Comparison of ENCODE assay signal across 8 cellular contexts in genomic region chr5:136082390-136083193, GRCh38. TPM values are rescaled to one million over a fixed set of nuclear protein-coding genes. Genes with fewer than 3 reads are reported as not detected.
DNase-seq lines count a peak whose midpoint lies in the region; ATAC-seq, FAIRE-seq and TF ChIP-seq lines count a peak whose summit lies in the region.

No MANE protein-coding gene starts in this region.

- TF ChIP-seq RAD21 in GM12878 (IDR thresholded peaks at IDR 0.05; ENCODE audit: insufficient read depth, low read depth, low read length): peak; percentile 58

- H3K36me3 ChIP-seq in GM12878 (ENCODE audit: control insufficient read depth in 2 of 2, insufficient read depth in 2 of 2, low read length in 1 of 2): no peaks in the 10 kb centered on the region

- CTCF ChIA-PET in GM12878 (lab: Yijun Ruan, JAX): interaction anchor here (1.0 to 9.1 kb wide), 27 partner anchors 8 to 194 kb away, joined by 3 to 74 read pairs (median 5); no protein-coding TSS in a partner anchor

- FAIRE-seq in GM12878 (lab: Jason Lieb, UNC): peak; percentile 87

- in situ Hi-C loops in Caki2 (cut with HindIII; ENCODE audit: low pct_unique_long_range_greater_than_20kb, low sequenced_read_pairs): no loop called here
- in situ Hi-C loops in GM12878 (cut with MboI): no loop called here

- no peak overlapping the region for H3K4me3 ChIP-seq in GM12878

- H4K20me1 ChIP-seq in GM12878 (ENCODE audit: control insufficient read depth, insufficient read depth): no peaks in the 10 kb centered on the region

- intact Hi-C loops in GM12878 (cut with micrococcal nuclease; ENCODE audit: unreplicated experiment): loop anchor here (1.0 to 5.0 kb wide), 6 partner anchors 50 to 195 kb away; partner anchors contain the start of gene SMAD5

- H2AFZ ChIP-seq in GM12878 (ENCODE audit: control insufficient read depth, low read depth, low read length): no peak overlapping the region

- ATAC-seq in GM12878 (peak; percentile 65), HG03571 (IDR thresholded peaks at IDR 0.05; ENCODE audit: unreplicated experiment) (no peak)

- RAD21 ChIA-PET in GM12878 (lab: Charles Lee; ENCODE audit: unreplicated experiment): interaction anchor here (0.9 to 3.3 kb wide), 8 partner anchors 11 to 91 kb away, joined by 3 to 19 read pairs (median 6); partner anchors contain the start of gene SMAD5

- WGBS in GM12878 (ENCODE audit: insufficient coverage, insufficient replicate concordance, low lambda C conversion rate, missing lambda C conversion rate): 15% methylated on average over 8 of the region's 8 CpGs

- peaks cover 0 to 2% of the 10 kb centered on the region in 2 experiments; a peak in 2 of 4 replicates for H3K27me3 ChIP-seq in GM12878 (replicated peaks in 1 of 2; ENCODE audit: control insufficient read depth in 2 of 2, insufficient read depth in 2 of 2, low read length in 1 of 2)

- POLR2A ChIA-PET in GM12878 (lab: Charles Lee): interaction anchor here (0.8 to 1.9 kb wide), 4 partner anchors 11 to 84 kb away, joined by 3 to 8 read pairs (median 4); partner anchors contain the start of gene SMAD5

- DNase-seq in Caki2 (ENCODE audit: low read depth): peak; percentile 60
- peak; percentile 70 for DNase-seq in HK-2 (ENCODE audit: unreplicated experiment)
- peak; percentile 43 for DNase-seq in T follicular helper cell (ENCODE audit: low read depth)
- DNase-seq in GM12878 (ENCODE audit: low read depth, low spot score): no peak
- DNase-seq in iPS-NIHi7 (ENCODE audit: extremely low spot score): peak; percentile 78
- peak; percentile 45 for DNase-seq in stimulated activated CD4-positive, alpha-beta T cell treated with anti-CD3 and anti-CD28 coated beads, Interleukin-1b, Interleukin-23, amount 100 ng/mL, for 48 hours
- no peak for DNase-seq in middle frontal gyrus (ENCODE audit: extremely low spot score, low spot score)

- H3K4me1 ChIP-seq in GM12878 (ENCODE audit: control insufficient read depth, insufficient read depth, low read length): no peaks in the 10 kb centered on the region; the same call in 1 of the 2 replicates

- peak; percentile 63 to 76 (median 73) for TF ChIP-seq CTCF in GM12878 (IDR thresholded peaks at IDR 0.05 in 2 of 3, conservative IDR thresholded peaks at IDR 0.05 in 1 of 3; ENCODE audit: control insufficient read depth in 2 of 3, extremely low read depth in 1 of 3, insufficient read depth in 1 of 3, low read depth in 3 of 3, low read length in 3 of 3)

- no peak overlapping the region for H3K9ac ChIP-seq in GM12878 (ENCODE audit: control insufficient read depth, insufficient read depth, low read length)

- no TSS peak for BruUV-seq in GM12878 (replicated peaks; lab: Mats Ljungman, UMichigan)

- no peaks in the 10 kb centered on the region for H3K9me3 ChIP-seq in GM12878 (replicated peaks; ENCODE audit: control insufficient read depth, insufficient read depth, low read length)

- TF ChIP-seq POLR2A in GM12878 (IDR thresholded peaks at IDR 0.05; ENCODE audit: low read depth, low read length): no peak

- no peak for TF ChIP-seq EP300 in GM12878 (IDR thresholded peaks at IDR 0.05; ENCODE audit: borderline replicate concordance in 1 of 2, control insufficient read depth in 1 of 2, low read depth in 2 of 2, low read length in 2 of 2)

- H3K27ac ChIP-seq in GM12878 (ENCODE audit: control insufficient read depth, insufficient read depth): no peak overlapping the region

- H3K4me2 ChIP-seq in GM12878 (ENCODE audit: control insufficient read depth, insufficient read depth): no peak overlapping the region

- SMC1A ChIA-PET in GM12878 (lab: Charles Lee; ENCODE audit: uncharacterized antibody, unreplicated experiment): interaction anchor here (0.6 to 4.7 kb wide), 25 partner anchors 8 to 137 kb away, joined by 3 to 56 read pairs (median 7); partner anchors contain the start of gene SMAD5

- H3K79me2 ChIP-seq in GM12878 (ENCODE audit: control insufficient read depth, insufficient read depth, low read length): no peaks in the 10 kb centered on the region

TF ChIP-seq in GM12878, 131 proteins besides CTCF, POLR2A, EP300 and RAD21:
- peak; percentile 73; the same call in 1 of the 2 replicates for TF ChIP-seq SMC3 (IDR thresholded peaks at IDR 0.05; ENCODE audit: borderline replicate concordance, low read length)
- no peak for TF ChIP-seq IKZF2 (IDR thresholded peaks at IDR 0.05)
- no peak for TF ChIP-seq CHD1 (IDR thresholded peaks at IDR 0.05; ENCODE audit: low read depth, low read length)
- 0 out of 2 replicates have a peak, but pooled peaks have one; percentile 18 for TF ChIP-seq YY1 (IDR thresholded peaks at IDR 0.05; ENCODE audit: low read depth, low read length)
- peak; percentile 37; the same call in 1 of the 2 replicates for TF ChIP-seq SMARCA5 (IDR thresholded peaks at IDR 0.05)
- 0 out of 2 replicates have a peak, but pooled peaks have one; percentile 11 for TF ChIP-seq NKRF (conservative IDR thresholded peaks at IDR 0.05)
- TF ChIP-seq IKZF1 (conservative IDR thresholded peaks at IDR 0.05): peak; percentile 35
- TF ChIP-seq RELB (IDR thresholded peaks at IDR 0.05; ENCODE audit: low read depth): peak; percentile 69; the same call in 1 of the 2 replicates

RNA-seq across cellular contexts. Expression of gene SMAD5, which starts 50.1 kb away (rescaled TPM):
- 15.5 and 77.3 TPM in 2 replicates for total RNA-seq in Caki2 (2014; rRNA removed; shearing (Covaris generic); ENCODE audit: low replicate concordance)
- 145 and 164 TPM in 2 replicates for total RNA-seq in GM12878 (2013; cell fraction: nucleolus; rRNA removed)
- total RNA-seq in GM12878 (2014; rRNA removed): 8.0 and 10.4 TPM in 2 replicates
- total RNA-seq in GM12878 (2014; rRNA removed; fragmentation: Illumina TruSeq; extraction: Trizol): 11.1 and 11.4 TPM in 2 replicates
- 14.8 and 15.4 TPM in 2 replicates for total RNA-seq in GM12878 (2021)
- 5.4 TPM for polyA plus RNA-seq in GM12878 (2011; ENCODE audit: low read depth)
- polyA plus RNA-seq in GM12878 (2011; rRNA removed): 40.6 and 56.1 TPM in 2 replicates
- 16.7 and 22.3 TPM in 2 replicates for polyA plus RNA-seq in GM12878 (2011; cell fraction: cytosol; rRNA removed)
- 19.8 and 23.5 TPM in 2 replicates for polyA plus RNA-seq in GM12878 (2011; cell fraction: nucleus; rRNA removed)
- polyA plus RNA-seq in GM12878 (2012): 5.0 and 5.7 TPM in 2 replicates
- 9.2 and 11.1 TPM in 2 replicates for polyA plus RNA-seq in GM12878 (2014; fragmentation: Illumina TruSeq; extraction: Trizol)
- 1 to 10 TPM; 3.6 to 7.1 TPM for polyA plus RNA-seq in GM12878 (2014; fragmentation: Nextera tagmentation; extraction: Ambion mirVana)
- 12.4 and 12.5 TPM in 2 replicates for polyA plus RNA-seq in GM12878 (2014; rRNA removed)
- 10 to 100 TPM; 14.2 to 16.0 TPM for polyA plus RNA-seq in GM12878 (2016; fragmentation: Nextera tagmentation; extraction: Ambion mirVana)
- polyA minus RNA-seq in GM12878 (2011; rRNA and poly(A)+ RNA removed): 45.7 and 59.2 TPM in 2 replicates
- 11.4 and 22.4 TPM in 2 replicates for polyA minus RNA-seq in GM12878 (2011; cell fraction: cytosol; rRNA and poly(A)+ RNA removed)
- polyA minus RNA-seq in GM12878 (2011; cell fraction: nucleus; rRNA and poly(A)+ RNA removed): 21.9 and 33.2 TPM in 2 replicates

RNA-seq across cellular contexts. Expression of gene TGFBI, which starts 53.8 kb away (rescaled TPM):
- total RNA-seq in Caki2 (2014; rRNA removed; shearing (Covaris generic); ENCODE audit: low replicate concordance): 298 and 340 TPM in 2 replicates
- 0.84 TPM in 1 of 2 replicates, not detected in the other for total RNA-seq in GM12878 (2013; cell fraction: nucleolus; rRNA removed)
- total RNA-seq in GM12878 (2014; rRNA removed) (0.17 and 0.71 TPM in 2 replicates), GM12878 (2014; rRNA removed; fragmentation: Illumina TruSeq; extraction: Trizol) (0.09 and 0.13 TPM in 2 replicates), GM12878 (2021) (0.64 and 1.3 TPM in 2 replicates)
- polyA plus RNA-seq in GM12878 (2011; ENCODE audit: low read depth): not detected
- polyA plus RNA-seq in GM12878 (2011; rRNA removed) (0.06 and 0.20 TPM in 2 replicates), GM12878 (2014; fragmentation: Illumina TruSeq; extraction: Trizol) (0.12 TPM in 1 of 2 replicates, not detected in the other), GM12878 (2014; fragmentation: Nextera tagmentation; extraction: Ambion mirVana) (under 1 TPM; 0.16 to 0.22 TPM), GM12878 (2014; rRNA removed) (0.13 and 0.23 TPM in 2 replicates), GM12878 (2016; fragmentation: Nextera tagmentation; extraction: Ambion mirVana) (1 to 10 TPM; 1.7 to 1.8 TPM)
- polyA plus RNA-seq in GM12878 (2011; cell fraction: cytosol; rRNA removed): 0.13 and 0.22 TPM in 2 replicates
- 0.37 and 0.39 TPM in 2 replicates for polyA plus RNA-seq in GM12878 (2011; cell fraction: nucleus; rRNA removed)
- 0.32 and 0.45 TPM in 2 replicates for polyA plus RNA-seq in GM12878 (2012)
- polyA minus RNA-seq in GM12878 (2011; rRNA and poly(A)+ RNA removed): 0.44 and 0.62 TPM in 2 replicates
- 0.80 and 1.1 TPM in 2 replicates for polyA minus RNA-seq in GM12878 (2011; cell fraction: cytosol; rRNA and poly(A)+ RNA removed)
- polyA minus RNA-seq in GM12878 (2011; cell fraction: nucleus; rRNA and poly(A)+ RNA removed): 0.24 TPM in 1 of 2 replicates, not detected in the other

Comparison
In these comparisons a context has a peak if more than half of its experiments do, and no peak if none do; other contexts are left out.
1. DNase-seq: peak in Caki2 (single experiment), HK-2 (single experiment), T follicular helper cell (single experiment), iPS-NIHi7 (single experiment) and stimulated activated CD4-positive, alpha-beta T cell treated with anti-CD3 and anti-CD28 coated beads, Interleukin-1b, Interleukin-23, amount 100 ng/mL, for 48 hours (single experiment); none in GM12878 (single experiment) and middle frontal gyrus (single experiment).
2. RNA of gene TGFBI, which starts 53.8 kb away (total RNA-seq): 298 to 340 TPM in Caki2; 0.09 to 1.3 TPM in GM12878; every median in the first group is over 100 times any median in the second.